ENCODE assay signal across 18 cellular contexts in the genomic region with DNA sequence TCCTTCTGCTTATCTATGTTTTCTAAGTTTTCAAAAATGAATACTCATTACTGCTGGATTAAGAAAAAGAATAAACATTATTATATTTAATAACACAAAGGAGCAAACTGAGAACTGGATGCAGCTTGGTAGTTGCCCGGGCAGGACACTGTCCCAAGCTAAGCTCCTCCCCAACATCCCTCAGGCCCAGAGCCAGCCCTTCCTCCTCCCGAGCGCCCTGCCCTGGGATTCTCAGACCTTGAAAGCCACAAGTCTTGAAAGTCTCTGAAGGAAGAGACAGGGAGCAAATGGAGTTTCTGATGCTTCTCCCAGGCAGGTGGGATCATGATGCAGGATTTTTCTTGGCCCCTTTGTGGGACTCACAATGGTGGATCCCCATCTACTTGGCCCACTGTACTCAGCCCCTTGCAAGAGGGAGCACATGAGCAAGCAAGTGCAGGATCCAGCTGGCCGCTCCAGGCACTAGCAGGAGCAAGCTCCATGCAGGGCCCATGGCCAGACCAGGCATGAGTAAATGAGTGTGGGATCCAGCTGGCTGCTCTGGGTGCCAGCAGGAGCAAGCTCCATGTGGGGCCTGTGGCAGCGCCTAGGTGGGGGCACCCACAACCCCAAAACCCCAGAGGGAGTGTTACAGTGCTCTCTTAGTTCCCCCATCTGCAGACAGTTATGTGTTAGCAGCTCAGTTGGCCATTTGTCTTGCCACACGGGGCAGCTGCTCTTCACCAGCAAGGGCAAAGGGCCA. TPM values are rescaled to one million over a fixed set of nuclear protein-coding genes. Genes with fewer than 3 reads are reported as not detected.
A peak's percentile ranks its signal among the peaks of the same experiment; 100 is the strongest.
DNase-seq lines count a peak whose midpoint lies in the region; ATAC-seq and TF ChIP-seq lines count a peak whose summit lies in the region.
"Had no signal": no experiment of that assay in that cellular context is flagged by ENCODE, and none has a peak within 500 bp of the region (broad histone marks: within the 10 kb centered on the region; RNA-seq: fewer than 3 reads in every experiment).

No MANE protein-coding gene starts in this region.

- H3K27ac ChIP-seq in thyroid gland, result no peak overlapping the region
- H3K27ac ChIP-seq: PC-9, transverse colon had no signal

- DNase-seq in activated CD8-positive, alpha-beta memory T cell treated with anti-CD3 and anti-CD28 coated beads, Interleukin-2, amount 50 U/mL, for 48 hours, result peak; percentile 46
- DNase-seq in activated CD8-positive, alpha-beta memory T cell treated with anti-CD3 and anti-CD28 coated beads, Interleukin-2, amount 50 U/mL, for 4 hours, result no peak
- DNase-seq in epithelial cell of esophagus (ENCODE audit: low read depth) (peak; percentile 65), medulla oblongata (ENCODE audit: extremely low spot score) (peak; percentile 86), thyroid gland (peak; percentile 34 to 64), NCI-H128 (lab: John Stamatoyannopoulos, UW; ENCODE audit: unreplicated experiment) (no peak)
- DNase-seq in stimulated activated effector memory CD8-positive, alpha-beta T cell treated with anti-CD3 and anti-CD28 coated beads, Interleukin-12 subunit alpha, Interleukin-12 subunit beta, amount 100 ng/mL, for 72 hours (ENCODE audit: low spot score in 2 of 2), result no peak
- DNase-seq: 8988T; activated CD4-positive, alpha-beta T cell treated with anti-CD3 and anti-CD28 coated beads, Interleukin-2, amount 10 ng/mL, durations not matched to agents 7 days and 5 days; Calu3; erythroblast; naive thymus-derived CD4-positive, alpha-beta T cell; NCI-H226; PC-9; T-helper 1 cell; transverse colon had no signal

- TF ChIP-seq POLR2A in thyroid gland (IDR thresholded peaks at IDR 0.05), result no peak

- intact Hi-C loops in thyroid gland (cut with DNase I), result no loop called here

- peaks cover 6% of the 10 kb centered on the region for H3K9me3 Mint-ChIP-seq in stimulated activated effector memory CD8-positive, alpha-beta T cell treated with anti-CD3 and anti-CD28 coated beads, Interleukin-12 subunit alpha, Interleukin-12 subunit beta, amount 100 ng/mL, for 72 hours

- H3K4me3 Mint-ChIP-seq in stimulated activated effector memory CD8-positive, alpha-beta T cell treated with anti-CD3 and anti-CD28 coated beads, Interleukin-12 subunit alpha, Interleukin-12 subunit beta, amount 100 ng/mL, for 72 hours, result no peak overlapping the region
- H3K4me3 Mint-ChIP-seq: activated CD4-positive, alpha-beta T cell treated with anti-CD3 and anti-CD28 coated beads, Interleukin-2, amount 10 ng/mL, durations not matched to agents 7 days and 5 days; activated T-helper 17 cell treated with anti-CD3 and anti-CD28 coated beads, Interleukin-2, amount 50 U/mL, for 72 hours; naive thymus-derived CD4-positive, alpha-beta T cell had no signal

- no peaks in the 10 kb centered on the region for H3K4me1 Mint-ChIP-seq in stimulated activated effector memory CD8-positive, alpha-beta T cell treated with anti-CD3 and anti-CD28 coated beads, Interleukin-12 subunit alpha, Interleukin-12 subunit beta, amount 100 ng/mL, for 72 hours
- H3K4me1 Mint-ChIP-seq: activated CD4-positive, alpha-beta T cell treated with anti-CD3 and anti-CD28 coated beads, Interleukin-2, amount 10 ng/mL, durations not matched to agents 7 days and 5 days; activated T-helper 17 cell treated with anti-CD3 and anti-CD28 coated beads, Interleukin-2, amount 50 U/mL, for 72 hours had no signal

- no peaks in the 10 kb centered on the region for H3K36me3 ChIP-seq in thyroid gland
- H3K36me3 ChIP-seq: transverse colon had no signal

- no peak overlapping the region for H3K27ac Mint-ChIP-seq in stimulated activated effector memory CD8-positive, alpha-beta T cell treated with anti-CD3 and anti-CD28 coated beads, Interleukin-12 subunit alpha, Interleukin-12 subunit beta, amount 100 ng/mL, for 72 hours
- H3K27ac Mint-ChIP-seq: activated CD4-positive, alpha-beta T cell treated with anti-CD3 and anti-CD28 coated beads, Interleukin-2, amount 10 ng/mL, durations not matched to agents 7 days and 5 days; activated T-helper 17 cell treated with anti-CD3 and anti-CD28 coated beads, Interleukin-2, amount 50 U/mL, for 72 hours had no signal

- no peak for ATAC-seq in HG03432 (IDR thresholded peaks at IDR 0.05; ENCODE audit: unreplicated experiment)
- no peak for ATAC-seq in stimulated activated effector memory CD8-positive, alpha-beta T cell treated with anti-CD3 and anti-CD28 coated beads, Interleukin-12 subunit alpha, Interleukin-12 subunit beta, amount 100 ng/mL, for 72 hours
- ATAC-seq: activated T-helper 17 cell treated with anti-CD3 and anti-CD28 coated beads, Interleukin-2, amount 50 U/mL, for 72 hours; naive thymus-derived CD4-positive, alpha-beta T cell had no signal

- H3K4me3 ChIP-seq in epithelial cell of esophagus (ENCODE audit: low read length) (no peak overlapping the region), thyroid gland (replicated peaks in 1 of 3) (no peak overlapping the region)
- H3K4me3 ChIP-seq: PC-9, transverse colon had no signal

- TF ChIP-seq CTCF in epithelial cell of esophagus (IDR thresholded peaks at IDR 0.05; ENCODE audit: insufficient read depth, low read depth, low read length, missing control alignments) (no peak), thyroid gland (IDR thresholded peaks at IDR 0.05) (no peak)

- no peaks in the 10 kb centered on the region for H3K36me3 Mint-ChIP-seq in stimulated activated effector memory CD8-positive, alpha-beta T cell treated with anti-CD3 and anti-CD28 coated beads, Interleukin-12 subunit alpha, Interleukin-12 subunit beta, amount 100 ng/mL, for 72 hours

- H3K9me3 ChIP-seq in thyroid gland, result no peaks in the 10 kb centered on the region

- H3K4me1 ChIP-seq in thyroid gland, result no peaks in the 10 kb centered on the region
- H3K4me1 ChIP-seq: transverse colon had no signal

- 55 to 81% methylated on average over 5 to 6 of the region's 6 CpGs for WGBS in thyroid gland, 2 donors

- H3K27me3 ChIP-seq in thyroid gland, result no peaks in the 10 kb centered on the region
- H3K27me3 ChIP-seq: transverse colon had no signal

RNA-seq across cellular contexts. Expression of a gene that starts 32.1 kb away (rescaled TPM):
- 10 to 100 TPM; 44.9 to 73.6 (median 60.2) TPM for total RNA-seq in thyroid gland

Comparison
In these comparisons a context has a peak if more than half of its experiments do, and no peak if none do; other contexts are left out.
1. DNase-seq: peak in activated CD8-positive, alpha-beta memory T cell treated with anti-CD3 and anti-CD28 coated beads, Interleukin-2, amount 50 U/mL, for 48 hours (single experiment), epithelial cell of esophagus (single experiment), medulla oblongata (single experiment) and thyroid gland (2 of 2); none in activated CD8-positive, alpha-beta memory T cell treated with anti-CD3 and anti-CD28 coated beads, Interleukin-2, amount 50 U/mL, for 4 hours (single experiment), NCI-H128 (single experiment) and stimulated activated effector memory CD8-positive, alpha-beta T cell treated with anti-CD3 and anti-CD28 coated beads, Interleukin-12 subunit alpha, Interleukin-12 subunit beta, amount 100 ng/mL, for 72 hours (0 of 2).